ENCODE assay signal across 11 cellular contexts in genomic region chr15:65819563-65819960, GRCh38. TPM values are rescaled to one million over a fixed set of nuclear protein-coding genes. Genes with fewer than 3 reads are reported as not detected.
DNase-seq lines count a peak whose midpoint lies in the region; ATAC-seq and TF ChIP-seq lines count a peak whose summit lies in the region.
"Had no signal": no experiment of that assay in that cellular context is flagged by ENCODE, and none has a peak within 500 bp of the region (broad histone marks: within the 10 kb centered on the region; RNA-seq: fewer than 3 reads in every experiment).

No MANE protein-coding gene starts in this region.

- peaks cover 1% of the 10 kb centered on the region for H3K36me3 Mint-ChIP-seq in activated CD4-positive, alpha-beta T cell treated with anti-CD3 and anti-CD28 coated beads for 36 hours (ENCODE audit: low read depth)
- peaks cover 4 to 5% of the 10 kb centered on the region in 2 donors for H3K36me3 Mint-ChIP-seq in stimulated activated naive B cell treated with anti-CD40 and anti-IgM and Interleukin-4, amounts not matched to agents 10 μg/mL and 1 μg/mL and 100 μg/mL, for 72 hours

- H3K27ac Mint-ChIP-seq in activated CD4-positive, alpha-beta T cell treated with anti-CD3 and anti-CD28 coated beads for 36 hours, result peak overlapping the region; percentile 81
- H3K27ac Mint-ChIP-seq in stimulated activated naive B cell treated with anti-CD40 and anti-IgM and Interleukin-4, amounts not matched to agents 10 μg/mL and 1 μg/mL and 100 μg/mL, for 72 hours, result peak overlapping the region; percentile 97

- H3K27ac ChIP-seq in brain microvascular endothelial cell, result peak overlapping the region; percentile 19
- H3K27ac ChIP-seq: WERI-Rb-1 had no signal

- intact Hi-C loops in activated CD4-positive, alpha-beta T cell treated with anti-CD3 and anti-CD28 coated beads for 36 hours (cut with DNase I, micrococcal nuclease), result loop anchor here (1.0 to 10.0 kb wide), 9 partner anchors 9 to 1285 kb away; partner anchors contain the start of genes DENND4A (in 2 of the 2) and RAB11A (in 1 of the 2)

- H3K9me3 Mint-ChIP-seq in activated CD4-positive, alpha-beta T cell treated with anti-CD3 and anti-CD28 coated beads for 36 hours (ENCODE audit: low read depth), result peaks cover 3% of the 10 kb centered on the region
- peaks cover 5 to 6% of the 10 kb centered on the region in 2 donors for H3K9me3 Mint-ChIP-seq in stimulated activated naive B cell treated with anti-CD40 and anti-IgM and Interleukin-4, amounts not matched to agents 10 μg/mL and 1 μg/mL and 100 μg/mL, for 72 hours

- ATAC-seq in activated CD4-positive, alpha-beta T cell treated with anti-CD3 and anti-CD28 coated beads for 36 hours, result no peak
- ATAC-seq in stimulated activated naive B cell treated with anti-CD40 and anti-IgM and Interleukin-4, amounts not matched to agents 10 μg/mL and 1 μg/mL and 100 μg/mL, for 72 hours (replicated peaks), result no peak

- CTCF ChIA-PET in activated CD4-positive, alpha-beta T cell treated with anti-CD3 and anti-CD28 coated beads for 36 hours (lab: Charles Lee), result interaction anchor here (0.8 to 2.2 kb wide), 6 partner anchors 9 to 53 kb away, joined by 3 to 9 read pairs (median 4); no protein-coding TSS in a partner anchor

- no peak for TF ChIP-seq CTCF in brain microvascular endothelial cell (IDR thresholded peaks at IDR 0.05; ENCODE audit: low read depth, low read length, missing control alignments)

- no peak overlapping the region for H3K4me3 Mint-ChIP-seq in activated CD4-positive, alpha-beta T cell treated with anti-CD3 and anti-CD28 coated beads for 36 hours
- no peak overlapping the region for H3K4me3 Mint-ChIP-seq in stimulated activated naive B cell treated with anti-CD40 and anti-IgM and Interleukin-4, amounts not matched to agents 10 μg/mL and 1 μg/mL and 100 μg/mL, for 72 hours

- peaks cover 65% of the 10 kb centered on the region for H3K4me1 Mint-ChIP-seq in activated CD4-positive, alpha-beta T cell treated with anti-CD3 and anti-CD28 coated beads for 36 hours
- H3K4me1 Mint-ChIP-seq in stimulated activated naive B cell treated with anti-CD40 and anti-IgM and Interleukin-4, amounts not matched to agents 10 μg/mL and 1 μg/mL and 100 μg/mL, for 72 hours, result peaks cover 40 to 73% of the 10 kb centered on the region in 2 donors

- H3K27me3 Mint-ChIP-seq in activated CD4-positive, alpha-beta T cell treated with anti-CD3 and anti-CD28 coated beads for 36 hours, result no peaks in the 10 kb centered on the region
- no peaks in the 10 kb centered on the region for H3K27me3 Mint-ChIP-seq in stimulated activated naive B cell treated with anti-CD40 and anti-IgM and Interleukin-4, amounts not matched to agents 10 μg/mL and 1 μg/mL and 100 μg/mL, for 72 hours

- no peaks in the 10 kb centered on the region for H3K27me3 ChIP-seq in brain microvascular endothelial cell (replicated peaks)

- POLR2A ChIA-PET in activated CD4-positive, alpha-beta T cell treated with anti-CD3 and anti-CD28 coated beads for 36 hours (lab: Charles Lee), result interaction anchor here (0.9 to 3.3 kb wide), 5 partner anchors 13 to 98 kb away, joined by 3 to 32 read pairs (median 7); partner anchors contain the start of genes DENND4A and RAB11A

- in situ Hi-C loops in brain microvascular endothelial cell (cut with HindIII; ENCODE audit: low pct_ligation_motif_present, low sequenced_read_pairs), result no loop called here

- H3K4me3 ChIP-seq in brain microvascular endothelial cell (ENCODE audit: low read depth, low read length), result no peak overlapping the region

- H3K36me3 ChIP-seq in brain microvascular endothelial cell (replicated peaks), result no peaks in the 10 kb centered on the region
- H3K36me3 ChIP-seq: WERI-Rb-1 had no signal

- no peak for DNase-seq in activated CD4-positive, alpha-beta T cell treated with anti-CD3 and anti-CD28 coated beads for 36 hours
- DNase-seq in activated CD4-positive, alpha-beta T cell treated with anti-CD3 and anti-CD28 coated beads for 1 hour, result no peak
- peak; percentile 37 for DNase-seq in NCI-H774 (lab: John Stamatoyannopoulos, UW)
- DNase-seq in brain microvascular endothelial cell, result peak; percentile 35
- DNase-seq in stimulated activated naive B cell treated with anti-CD40 and anti-IgM and Interleukin-4, amounts not matched to agents 10 μg/mL and 1 μg/mL and 100 μg/mL, for 72 hours, result no peak
- no peak for DNase-seq in stimulated activated CD8-positive, alpha-beta memory T cell treated with anti-CD3 and anti-CD28 coated beads, Interleukin-4, amount 100 ng/mL, for 48 hours
- DNase-seq in anterior cingulate cortex (lab: John Stamatoyannopoulos, UW), result no peak
- DNase-seq in stimulated activated CD4-positive, alpha-beta T cell treated with anti-CD3 and anti-CD28 coated beads, Interleukin-4, amount 100 ng/mL, for 4 hours, result no peak
- DNase-seq: NCI-H187; stimulated activated CD4-positive, alpha-beta T cell treated with anti-CD3 and anti-CD28 coated beads, Interleukin-2, amount 100 ng/mL, for 24 hours; WERI-Rb-1 had no signal

RNA-seq across cellular contexts. Expression of gene DENND4A, which starts 27.5 kb away (rescaled TPM):
- 10 to 100 TPM; 35.6 to 43.5 TPM for total RNA-seq in activated CD4-positive, alpha-beta T cell treated with anti-CD3 and anti-CD28 coated beads for 36 hours

RNA-seq across cellular contexts. Expression of gene RAB11A, which starts 49.7 kb away (rescaled TPM):
- total RNA-seq in activated CD4-positive, alpha-beta T cell treated with anti-CD3 and anti-CD28 coated beads for 36 hours, result 100 to 1,000 TPM; 129 to 142 TPM

Comparison
In these comparisons a context has a peak if more than half of its experiments do, and no peak if none do; other contexts are left out.
1. DNase-seq: peak in NCI-H774 (single experiment) and brain microvascular endothelial cell (single experiment); none in activated CD4-positive, alpha-beta T cell treated with anti-CD3 and anti-CD28 coated beads for 36 hours (single experiment), activated CD4-positive, alpha-beta T cell treated with anti-CD3 and anti-CD28 coated beads for 1 hour (single experiment), stimulated activated naive B cell treated with anti-CD40 and anti-IgM and Interleukin-4, amounts not matched to agents 10 μg/mL and 1 μg/mL and 100 μg/mL, for 72 hours (single experiment), stimulated activated CD8-positive, alpha-beta memory T cell treated with anti-CD3 and anti-CD28 coated beads, Interleukin-4, amount 100 ng/mL, for 48 hours (single experiment), anterior cingulate cortex (0 of 58) and stimulated activated CD4-positive, alpha-beta T cell treated with anti-CD3 and anti-CD28 coated beads, Interleukin-4, amount 100 ng/mL, for 4 hours (0 of 2).